ENCODE assay signal across 9 cellular contexts in the genomic region with DNA sequence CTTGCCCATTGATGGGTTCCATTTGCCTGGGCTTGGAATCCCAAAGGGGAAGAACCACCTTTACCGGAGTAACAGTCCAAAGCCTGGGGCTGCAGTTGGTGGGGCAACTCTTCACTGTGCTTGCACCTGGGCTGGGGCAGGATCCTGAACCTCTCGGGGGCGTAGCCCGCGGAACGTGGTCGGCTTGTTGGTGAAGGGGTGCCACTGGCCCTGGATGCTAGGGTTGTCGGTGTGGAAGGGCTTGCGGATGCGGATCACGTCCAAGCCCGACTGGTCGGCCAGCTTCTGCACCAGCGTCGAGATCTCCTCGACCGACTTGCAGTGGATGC. TPM values are rescaled to one million over a fixed set of nuclear protein-coding genes. Genes with fewer than 3 reads are reported as not detected.
DNase-seq lines count a peak whose midpoint lies in the region; ATAC-seq, FAIRE-seq and TF ChIP-seq lines count a peak whose summit lies in the region.
"Had no signal": no experiment of that assay in that cellular context is flagged by ENCODE, and none has a peak within 500 bp of the region (broad histone marks: within the 10 kb centered on the region; RNA-seq: fewer than 3 reads in every experiment).

No MANE protein-coding gene starts in this region.

- H3K27ac Mint-ChIP-seq in T-helper 1 cell treated with Interleukin-12 subunit alpha and Interleukin-12 subunit beta and Interleukin-4 antibody, amounts not matched to agents 30 μg/mL and 1 μg/mL, for 36 hours = peak overlapping the region; percentile 15
- H3K27ac Mint-ChIP-seq in activated naive CD8-positive, alpha-beta T cell treated with anti-CD3 and anti-CD28 coated beads for 36 hours = no peak overlapping the region

- peaks cover 11 to 20% of the 10 kb centered on the region in 2 donors for H3K36me3 ChIP-seq in kidney (ENCODE audit: control insufficient read depth in 1 of 2, insufficient read depth in 2 of 2, low read length in 2 of 2)

- intact Hi-C loops in kidney (cut with DNase I) = no loop called here

- peaks cover 18% of the 10 kb centered on the region for H3K4me1 Mint-ChIP-seq in T-helper 1 cell treated with Interleukin-12 subunit alpha and Interleukin-12 subunit beta and Interleukin-4 antibody, amounts not matched to agents 30 μg/mL and 1 μg/mL, for 36 hours (ENCODE audit: low read depth)
- H3K4me1 Mint-ChIP-seq in activated naive CD8-positive, alpha-beta T cell treated with anti-CD3 and anti-CD28 coated beads for 36 hours = peaks cover 22% of the 10 kb centered on the region

- H3K4me1 ChIP-seq in kidney (ENCODE audit: control insufficient read depth in 1 of 2, insufficient read depth in 1 of 2, low read depth in 1 of 2, low read length in 2 of 2) = peaks cover 20 to 21% of the 10 kb centered on the region in 2 donors

- H3K9ac ChIP-seq in kidney (ENCODE audit: low read length in 2 of 2) = peak overlapping the region; percentile 75 to 80

- no peak for TF ChIP-seq CTCF in kidney (IDR thresholded peaks at IDR 0.05; ENCODE audit: borderline replicate concordance, extremely low read depth, insufficient read depth)

- peaks cover 21% of the 10 kb centered on the region for H3K36me3 Mint-ChIP-seq in T-helper 1 cell treated with Interleukin-12 subunit alpha and Interleukin-12 subunit beta and Interleukin-4 antibody, amounts not matched to agents 30 μg/mL and 1 μg/mL, for 36 hours (ENCODE audit: low read depth)
- H3K36me3 Mint-ChIP-seq in activated naive CD8-positive, alpha-beta T cell treated with anti-CD3 and anti-CD28 coated beads for 36 hours = peaks cover 36% of the 10 kb centered on the region

- ATAC-seq in HG02840 (IDR thresholded peaks at IDR 0.05; ENCODE audit: low FRiP score, unreplicated experiment) (no peak), HG03139 (IDR thresholded peaks at IDR 0.05; ENCODE audit: unreplicated experiment) (no peak)

- DNase-seq in T-helper 1 cell (no peak), kidney (no peak), substantia nigra (lab: John Stamatoyannopoulos, UW) (no peak)
- DNase-seq in activated naive CD8-positive, alpha-beta T cell treated with anti-CD3 and anti-CD28 coated beads for 36 hours = no peak
- DNase-seq in stimulated activated CD4-positive, alpha-beta T cell treated with anti-CD3 and anti-CD28 coated beads, Interleukin-2, amount 100 ng/mL, for 48 hours = no peak

- FAIRE-seq in kidney (lab: Jason Lieb, UNC) = no peak
- FAIRE-seq: A204.1 had no signal

- peak overlapping the region; percentile 98 for H3K4me3 Mint-ChIP-seq in T-helper 1 cell treated with Interleukin-12 subunit alpha and Interleukin-12 subunit beta and Interleukin-4 antibody, amounts not matched to agents 30 μg/mL and 1 μg/mL, for 36 hours
- peak overlapping the region; percentile 97 for H3K4me3 Mint-ChIP-seq in activated naive CD8-positive, alpha-beta T cell treated with anti-CD3 and anti-CD28 coated beads for 36 hours

- peak overlapping the region; percentile 94 to 95 for H3K4me3 ChIP-seq in kidney (ENCODE audit: low read length in 2 of 2)

- H3K27ac ChIP-seq in kidney (ENCODE audit: low read depth in 2 of 2, low read length in 2 of 2) (peak overlapping the region in 1 of 2 donors; percentile 78), substantia nigra (ENCODE audit: low read depth, low read length, poor library complexity, severe bottlenecking) (peak overlapping the region; percentile 87)

- no peaks in the 10 kb centered on the region for H3K9me3 ChIP-seq in kidney (ENCODE audit: control insufficient read depth in 1 of 2, low read length in 2 of 2)

- no peaks in the 10 kb centered on the region for H3K9me3 Mint-ChIP-seq in T-helper 1 cell treated with Interleukin-12 subunit alpha and Interleukin-12 subunit beta and Interleukin-4 antibody, amounts not matched to agents 30 μg/mL and 1 μg/mL, for 36 hours
- H3K9me3 Mint-ChIP-seq in activated naive CD8-positive, alpha-beta T cell treated with anti-CD3 and anti-CD28 coated beads for 36 hours = no peaks in the 10 kb centered on the region

- no peaks in the 10 kb centered on the region for H3K27me3 Mint-ChIP-seq in T-helper 1 cell treated with Interleukin-12 subunit alpha and Interleukin-12 subunit beta and Interleukin-4 antibody, amounts not matched to agents 30 μg/mL and 1 μg/mL, for 36 hours (ENCODE audit: low read depth)
- no peaks in the 10 kb centered on the region for H3K27me3 Mint-ChIP-seq in activated naive CD8-positive, alpha-beta T cell treated with anti-CD3 and anti-CD28 coated beads for 36 hours

RNA-seq across cellular contexts. Expression of a gene that starts 0.7 kb away (rescaled TPM):
- 10 to 100 TPM; 56.3 to 58.1 TPM for total RNA-seq in activated naive CD8-positive, alpha-beta T cell treated with anti-CD3 and anti-CD28 coated beads for 36 hours
- 81.5 TPM for total RNA-seq in kidney
- 157 TPM for polyA plus RNA-seq in kidney (ENCODE audit: insufficient read depth, low read depth, low replicate concordance)

RNA-seq across cellular contexts. Expression of a gene that starts 0.8 kb away (rescaled TPM):
- 10 to 100 TPM; 40.6 to 41.9 TPM for total RNA-seq in activated naive CD8-positive, alpha-beta T cell treated with anti-CD3 and anti-CD28 coated beads for 36 hours
- 8.9 TPM for total RNA-seq in kidney
- 3.8 TPM for polyA plus RNA-seq in kidney (ENCODE audit: insufficient read depth, low read depth, low replicate concordance)

RNA-seq across cellular contexts. Expression of a gene that starts 13.0 kb away (rescaled TPM):
- 10 to 100 TPM; 10.4 to 12.1 TPM for total RNA-seq in activated naive CD8-positive, alpha-beta T cell treated with anti-CD3 and anti-CD28 coated beads for 36 hours
- 54.7 TPM for total RNA-seq in kidney
- polyA plus RNA-seq in kidney (ENCODE audit: insufficient read depth, low read depth, low replicate concordance) = 47.3 TPM

RNA-seq across cellular contexts. Expression of a gene that starts 17.3 kb away (rescaled TPM):
- total RNA-seq in activated naive CD8-positive, alpha-beta T cell treated with anti-CD3 and anti-CD28 coated beads for 36 hours = 1 to 10 TPM in 1 of 2 experiments, under 1 TPM in 1; 0.89 to 1.0 TPM
- 6.1 TPM for total RNA-seq in kidney
- polyA plus RNA-seq in kidney (ENCODE audit: insufficient read depth, low read depth, low replicate concordance) = 23.5 TPM

RNA-seq across cellular contexts. Expression of a gene that starts 44.3 kb away (rescaled TPM):
- total RNA-seq in activated naive CD8-positive, alpha-beta T cell treated with anti-CD3 and anti-CD28 coated beads for 36 hours = under 1 TPM; 0.14 to 0.66 TPM
- 1.6 TPM for total RNA-seq in kidney
- polyA plus RNA-seq in kidney (ENCODE audit: insufficient read depth, low read depth, low replicate concordance) = 1.9 TPM
